Comparison of ENCODE assay signal across 8 cellular contexts in the genomic region with DNA sequence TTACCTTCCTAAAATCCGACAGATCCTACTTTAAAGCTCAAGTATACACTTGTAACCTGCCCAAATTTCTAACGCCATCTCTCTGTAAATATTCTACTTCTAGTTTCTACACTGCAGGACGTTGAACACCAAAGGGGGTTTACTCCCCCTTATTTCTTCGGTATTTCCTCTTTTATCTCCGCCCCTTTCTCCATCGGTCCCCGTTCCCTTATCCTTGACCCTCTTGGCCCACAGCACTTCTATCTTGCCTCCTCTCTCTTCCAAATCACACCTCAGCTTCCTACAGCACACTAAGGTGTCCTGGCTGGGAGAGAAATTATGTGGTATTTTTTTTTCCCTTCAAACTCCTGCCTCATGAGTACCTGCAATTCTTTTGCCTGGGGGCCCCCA. TPM values are rescaled to one million over a fixed set of nuclear protein-coding genes. Genes with fewer than 3 reads are reported as not detected.
DNase-seq lines count a peak whose midpoint lies in the region; ATAC-seq, FAIRE-seq and TF ChIP-seq lines count a peak whose summit lies in the region.

No MANE protein-coding gene starts in this region.

- no peak overlapping the region for H3K27ac Mint-ChIP-seq in Caco-2 (ENCODE audit: unreplicated experiment)

- intact Hi-C loops in Caco-2 (cut with micrococcal nuclease; ENCODE audit: unreplicated experiment) (no loop called here), esophagus muscularis mucosa (cut with DNase I) (no loop called here)

- FAIRE-seq in RCC 7860 (lab: Jason Lieb, UNC) = no peak

- TF ChIP-seq POLR2A in esophagus muscularis mucosa (IDR thresholded peaks at IDR 0.05; ENCODE audit: low read depth) = no peak

- ATAC-seq in GM21390 (IDR thresholded peaks at IDR 0.05; ENCODE audit: unreplicated experiment) (peak; percentile 9), omental fat pad (ENCODE audit: low FRiP score) (peak; percentile 7), GM21528 (IDR thresholded peaks at IDR 0.05; ENCODE audit: low FRiP score, unreplicated experiment) (no peak)

- peaks cover 6% of the 10 kb centered on the region for H3K36me3 Mint-ChIP-seq in Caco-2 (ENCODE audit: insufficient read depth, unreplicated experiment)

- 39% methylated on average over 7 of the region's 7 CpGs for WGBS in esophagus muscularis mucosa

- H3K4me3 Mint-ChIP-seq in Caco-2 (ENCODE audit: unreplicated experiment) = peak overlapping the region; percentile 63

- CTCF ChIA-PET in Caco-2 (lab: Charles Lee) = no interaction called here

- H3K36me3 ChIP-seq in Caco-2 (ENCODE audit: control insufficient read depth, insufficient read depth, low read length) (no peaks in the 10 kb centered on the region), OCI-LY3 (replicated peaks; ENCODE audit: low read depth, low read length) (no peaks in the 10 kb centered on the region), esophagus muscularis mucosa (no peaks in the 10 kb centered on the region)

- peak overlapping the region; percentile 45 for H3K4me3 ChIP-seq in Caco-2 (ENCODE audit: low read depth, low read length)
- H3K4me3 ChIP-seq in OCI-LY3 (ENCODE audit: low read length) = peak overlapping the region; percentile 86
- peak overlapping the region; percentile 74 to 77 (median 76) for H3K4me3 ChIP-seq in esophagus muscularis mucosa

- H3K79me2 ChIP-seq in OCI-LY3 (ENCODE audit: low read length) = no peaks in the 10 kb centered on the region

- no peaks in the 10 kb centered on the region for H3K4me1 Mint-ChIP-seq in Caco-2 (ENCODE audit: low read depth, unreplicated experiment)

- H3K27me3 Mint-ChIP-seq in Caco-2 (ENCODE audit: insufficient read depth, unreplicated experiment) = peaks cover 4% of the 10 kb centered on the region

- H2AFZ ChIP-seq in OCI-LY3 (ENCODE audit: low read depth, low read length) = peak overlapping the region; percentile 61; the same call in 1 of the 2 replicates

- no peak for DNase-seq in Caco-2
- no peak for DNase-seq in esophagus muscularis mucosa (ENCODE audit: extremely low spot score)
- no peak for DNase-seq in omental fat pad (ENCODE audit: low spot score)
- DNase-seq in RCC 7860 (ENCODE audit: low spot score) = no peak
- no peak for DNase-seq in central memory CD4-positive, alpha-beta T cell

- BruUV-seq in Caco-2 (replicated peaks; lab: Mats Ljungman, UMichigan) = no TSS peak

- H3K27ac ChIP-seq in OCI-LY3 (ENCODE audit: low read length) (peak overlapping the region; percentile 90), esophagus muscularis mucosa (replicated peaks in 1 of 4) (peak overlapping the region; percentile 92 to 97 (median 96))

- no peak for TF ChIP-seq EP300 in esophagus muscularis mucosa (IDR thresholded peaks at IDR 0.05)

- H3K4me1 ChIP-seq in Caco-2 (no peaks in the 10 kb centered on the region), OCI-LY3 (ENCODE audit: low read length) (0 out of 2 replicates have a peak, but pooled peaks cover 5% of the 10 kb centered on the region), esophagus muscularis mucosa (peaks cover 0 to 7% (median 0%) of the 10 kb centered on the region in 4 donors)

- no peaks in the 10 kb centered on the region for H4K20me1 ChIP-seq in OCI-LY3 (ENCODE audit: insufficient read depth, low read length)

- H3K4me2 ChIP-seq in OCI-LY3 (ENCODE audit: low read length) = peak overlapping the region; percentile 94

- H3K9me3 Mint-ChIP-seq in Caco-2 (ENCODE audit: unreplicated experiment) = no peaks in the 10 kb centered on the region

- TF ChIP-seq CTCF in Caco-2 (IDR thresholded peaks at IDR 0.05; ENCODE audit: insufficient read depth in 1 of 2, low read depth in 1 of 2, low read length in 1 of 2, severe bottlenecking in 1 of 2, unreplicated experiment in 1 of 2) = no peak
- no peak for TF ChIP-seq CTCF in OCI-LY3 (IDR thresholded peaks at IDR 0.05; ENCODE audit: low read depth, low read length)
- no peak for TF ChIP-seq CTCF in esophagus muscularis mucosa (IDR thresholded peaks at IDR 0.05)
- TF ChIP-seq CTCF in omental fat pad (IDR thresholded peaks at IDR 0.05) = no peak

- POLR2A ChIA-PET in Caco-2 (lab: Charles Lee) = no interaction called here

- peak overlapping the region; percentile 97 for H3K9ac ChIP-seq in OCI-LY3 (ENCODE audit: low read length)

- H3K27me3 ChIP-seq in Caco-2 (replicated peaks; ENCODE audit: control insufficient read depth, insufficient read depth, low read length) = no peaks in the 10 kb centered on the region
- H3K27me3 ChIP-seq in OCI-LY3 (ENCODE audit: low read depth, low read length) = no peaks in the 10 kb centered on the region
- no peaks in the 10 kb centered on the region for H3K27me3 ChIP-seq in esophagus muscularis mucosa

- H3K9me3 ChIP-seq in Caco-2 (no peaks in the 10 kb centered on the region), OCI-LY3 (ENCODE audit: insufficient read depth, low read length) (no peaks in the 10 kb centered on the region), esophagus muscularis mucosa (no peaks in the 10 kb centered on the region)

RNA-seq across cellular contexts. Expression of gene ZMAT1, which starts 0.7 kb away (rescaled TPM):
- total RNA-seq in Caco-2 (2022) (0.12 and 0.14 TPM in 2 replicates), esophagus muscularis mucosa (1 to 10 TPM; 3.0 to 8.3 (median 4.8) TPM), omental fat pad (10 to 100 TPM in 1 of 4 donors, 1 to 10 TPM in 3; 5.3 to 14.5 (median 6.3) TPM)
